In genomic region chr17:7982666-7983065, GRCh38 we compare ENCODE assay signal across 14 cellular contexts. TPM values are rescaled to one million over a fixed set of nuclear protein-coding genes. Genes with fewer than 3 reads are reported as not detected.
DNase-seq lines count a peak whose midpoint lies in the region; ATAC-seq and TF ChIP-seq lines count a peak whose summit lies in the region.
"Had no signal": no experiment of that assay in that cellular context is flagged by ENCODE, and none has a peak within 500 bp of the region (broad histone marks: within the 10 kb centered on the region; RNA-seq: fewer than 3 reads in every experiment).

No MANE protein-coding gene starts in this region.

- no peak overlapping the region for H4K91ac ChIP-seq in H9 (ENCODE audit: insufficient read length, low read depth, low read length)

- H3K36me3 Mint-ChIP-seq in H9 (ENCODE audit: insufficient read depth in 1 of 3, low read depth in 3 of 3): no peaks in the 10 kb centered on the region

- no peak overlapping the region for H4K5ac ChIP-seq in H9 (ENCODE audit: insufficient read length, low read depth, low read length)

- H2BK20ac ChIP-seq in H9 (ENCODE audit: low read depth, low read length, poor library complexity, severe bottlenecking): no peak overlapping the region

- no peak overlapping the region for H3K9ac ChIP-seq in H9 (ENCODE audit: extremely low read depth, insufficient read length, low read length)

- no peaks in the 10 kb centered on the region for H3K79me1 ChIP-seq in H9 (ENCODE audit: insufficient read depth, low read depth, low read length, poor library complexity, severe bottlenecking)

- no peak overlapping the region for H2BK12ac ChIP-seq in H9 (ENCODE audit: insufficient read length, low read depth, low read length)

- H2AFZ ChIP-seq in H9 (ENCODE audit: low read length): no peak overlapping the region

- no peaks in the 10 kb centered on the region for H4K20me1 ChIP-seq in H9 (ENCODE audit: control insufficient read depth, insufficient read depth, insufficient read length)
- H4K20me1 ChIP-seq: BLaER1 treated with 17β-estradiol and CSF1 and Interleukin-3, amounts not matched to agents 10 nM and 100 nM had no signal

- no peak for ATAC-seq in HG03135 (IDR thresholded peaks at IDR 0.05; ENCODE audit: unreplicated experiment)
- ATAC-seq: left cardiac atrium had no signal

- TF ChIP-seq CTCF in H9 (conservative IDR thresholded peaks at IDR 0.05): peak; percentile 34; the same call in 2 of the 3 replicates
- TF ChIP-seq CTCF in fibroblast of pulmonary artery (IDR thresholded peaks at IDR 0.05; ENCODE audit: low read length, missing control alignments): peak; percentile 38

- no peak overlapping the region for H3K4me2 ChIP-seq in H9 (ENCODE audit: insufficient read depth, insufficient read length, low read length)

- no peaks in the 10 kb centered on the region for H3K9me3 Mint-ChIP-seq in H9

- WGBS in H9 (ENCODE audit: extremely low coverage, insufficient read length, low lambda C conversion rate): no CpG with 5 or more reads among the region's 6 CpGs

- H3K9me3 ChIP-seq in H9 (ENCODE audit: control insufficient read depth, low read depth, low read length): no peaks in the 10 kb centered on the region
- H3K9me3 ChIP-seq: BLaER1 treated with 17β-estradiol and CSF1 and Interleukin-3, amounts not matched to agents 10 nM and 100 nM had no signal

- H2AK5ac ChIP-seq in H9 (ENCODE audit: insufficient read length, low read length): no peak overlapping the region

- no peak overlapping the region for H3K4me3 ChIP-seq in fibroblast of pulmonary artery (replicated peaks; ENCODE audit: low read depth, low read length)
- H3K4me3 ChIP-seq: BLaER1 treated with 17β-estradiol and CSF1 and Interleukin-3, amounts not matched to agents 10 nM and 100 nM had no signal

- H3K27me3 ChIP-seq in H9 (ENCODE audit: insufficient read depth, low read length): no peaks in the 10 kb centered on the region
- H3K27me3 ChIP-seq: BLaER1 treated with 17β-estradiol and CSF1 and Interleukin-3, amounts not matched to agents 10 nM and 100 nM had no signal

- H4K8ac ChIP-seq in H9 (replicated peaks; ENCODE audit: insufficient read length, low read depth, low read length): no peak overlapping the region

- H3K27ac ChIP-seq in H9 (ENCODE audit: insufficient read length, low read depth, low read length): no peak overlapping the region

- H3K18ac ChIP-seq in H9 (ENCODE audit: insufficient read length, low read depth, low read length): no peak overlapping the region

- no peak overlapping the region for H3K27ac Mint-ChIP-seq in H9

- DNase-seq in A172 (ENCODE audit: low spot score) (peak; percentile 42), H9 (no peak), SK-MEL-5 (ENCODE audit: low read depth, low spot score) (peak; percentile 53), fibroblast of pulmonary artery (ENCODE audit: low read depth) (peak; percentile 49), NCI-H187 (lab: John Stamatoyannopoulos, UW) (no peak), NCI-H226 (no peak), putamen (ENCODE audit: low spot score) (no peak)
- DNase-seq: activated CD8-positive, alpha-beta memory T cell treated with anti-CD3 and anti-CD28 coated beads, Interleukin-2, amount 50 U/mL, for 48 hours; anterior cingulate cortex; left cardiac atrium; nucleus accumbens; stimulated activated CD4-positive, alpha-beta T cell treated with anti-CD3 and anti-CD28 coated beads, Interleukin-4, amount 100 ng/mL, for 24 hours had no signal

- H3T11ph ChIP-seq in H9 (ENCODE audit: low read length): no peak overlapping the region

- H2BK120ac ChIP-seq in H9 (ENCODE audit: low read depth, low read length, poor library complexity, severe bottlenecking): no peak overlapping the region

- H3K23me2 ChIP-seq in H9 (ENCODE audit: insufficient read length, low read depth, low read length, poor library complexity, severe bottlenecking): no peaks in the 10 kb centered on the region

- peaks cover 7 to 15% of the 10 kb centered on the region in 2 experiments for H3K4me1 Mint-ChIP-seq in H9

- no peak overlapping the region for H2BK15ac ChIP-seq in H9 (ENCODE audit: low read depth, low read length)

- H3K27me3 Mint-ChIP-seq in H9 (ENCODE audit: low read depth): peaks cover 11% of the 10 kb centered on the region

- no peak overlapping the region for H3K4me3 Mint-ChIP-seq in H9

- no peak overlapping the region for H3K4ac ChIP-seq in H9 (ENCODE audit: low read depth, low read length)

- H3K14ac ChIP-seq in H9 (ENCODE audit: insufficient read depth, low read length): no peak overlapping the region

- H3K23ac ChIP-seq in H9 (ENCODE audit: insufficient read length, low read depth, low read length): no peak overlapping the region

- H3K79me2 ChIP-seq in H9 (ENCODE audit: insufficient read depth, low read length): no peaks in the 10 kb centered on the region

- no peaks in the 10 kb centered on the region for H3K4me1 ChIP-seq in H9 (ENCODE audit: insufficient read depth, low read length)

- H3K56ac ChIP-seq in H9 (ENCODE audit: insufficient read length, low read depth, low read length): no peak overlapping the region

- in situ Hi-C loops in SK-MEL-5 (cut with HindIII; ENCODE audit: low pct_unique_long_range_greater_than_20kb, low sequenced_read_pairs): no loop called here

- no peak overlapping the region for H2BK5ac ChIP-seq in H9 (ENCODE audit: insufficient read length, low read length)

RNA-seq across cellular contexts. Expression of gene GUCY2D, which starts 19.7 kb away (rescaled TPM):
- total RNA-seq in A172 (2014; rRNA removed; shearing (Covaris generic)): not detected in 2 replicates
- 0.15 and 0.35 TPM in 2 replicates for total RNA-seq in H9 (2021)
- not detected in 2 replicates for total RNA-seq in SK-MEL-5 (2014; rRNA removed; shearing (Covaris generic))
- polyA plus RNA-seq in SK-MEL-5 (2015; cell fraction: cytosol; rRNA removed): not detected in 2 replicates
- not detected in 2 replicates for polyA plus RNA-seq in SK-MEL-5 (2015; cell fraction: nucleus; rRNA removed)

RNA-seq across cellular contexts. Expression of gene CNTROB, which starts 50.7 kb away (rescaled TPM):
- 34.5 and 35.4 TPM in 2 replicates for total RNA-seq in A172 (2014; rRNA removed; shearing (Covaris generic))
- 25.8 and 30.1 TPM in 2 replicates for total RNA-seq in H9 (2021)
- 11.9 and 17.3 TPM in 2 replicates for total RNA-seq in SK-MEL-5 (2014; rRNA removed; shearing (Covaris generic))
- 20.4 and 22.6 TPM in 2 replicates for polyA plus RNA-seq in SK-MEL-5 (2015; cell fraction: cytosol; rRNA removed)
- 157 and 179 TPM in 2 replicates for polyA plus RNA-seq in SK-MEL-5 (2015; cell fraction: nucleus; rRNA removed)

RNA-seq across cellular contexts. Expression of gene TRAPPC1, which starts 50.9 kb away (rescaled TPM):
- 54.2 and 64.2 TPM in 2 replicates for total RNA-seq in A172 (2014; rRNA removed; shearing (Covaris generic))
- 132 and 160 TPM in 2 replicates for total RNA-seq in H9 (2021)
- total RNA-seq in SK-MEL-5 (2014; rRNA removed; shearing (Covaris generic)): 22.1 and 27.3 TPM in 2 replicates
- 144 and 179 TPM in 2 replicates for polyA plus RNA-seq in SK-MEL-5 (2015; cell fraction: cytosol; rRNA removed)
- polyA plus RNA-seq in SK-MEL-5 (2015; cell fraction: nucleus; rRNA removed): 26.4 and 28.8 TPM in 2 replicates

RNA-seq across cellular contexts. Expression of gene KCNAB3, which starts 53.0 kb away (rescaled TPM):
- 0.38 and 0.55 TPM in 2 replicates for total RNA-seq in A172 (2014; rRNA removed; shearing (Covaris generic))
- 5.7 and 6.4 TPM in 2 replicates for total RNA-seq in H9 (2021)
- total RNA-seq in SK-MEL-5 (2014; rRNA removed; shearing (Covaris generic)): 0.21 and 0.37 TPM in 2 replicates
- polyA plus RNA-seq in SK-MEL-5 (2015; cell fraction: cytosol; rRNA removed): 0.08 and 0.41 TPM in 2 replicates
- polyA plus RNA-seq in SK-MEL-5 (2015; cell fraction: nucleus; rRNA removed): 15.7 and 20.2 TPM in 2 replicates

RNA-seq across cellular contexts. Expression of gene ALOX15B, which starts 56.2 kb away (rescaled TPM):
- total RNA-seq in A172 (2014; rRNA removed; shearing (Covaris generic)): 0.14 TPM in 1 of 2 replicates, not detected in the other
- 0.11 TPM in 1 of 2 replicates, not detected in the other for total RNA-seq in H9 (2021)
- 0.16 and 0.26 TPM in 2 replicates for total RNA-seq in SK-MEL-5 (2014; rRNA removed; shearing (Covaris generic))
- polyA plus RNA-seq in SK-MEL-5 (2015; cell fraction: cytosol; rRNA removed): 0.21 and 0.86 TPM in 2 replicates
- 1.3 TPM in 2 replicates for polyA plus RNA-seq in SK-MEL-5 (2015; cell fraction: nucleus; rRNA removed)

Comparison
In these comparisons a context has a peak if more than half of its experiments do, and no peak if none do; other contexts are left out.
1. DNase-seq: peak in A172 (single experiment), SK-MEL-5 (single experiment) and fibroblast of pulmonary artery (single experiment); none in H9 (single experiment), NCI-H187 (0 of 2), NCI-H226 (single experiment) and putamen (single experiment).